11 cellular contexts compared by ENCODE assay signal in genomic region chr3:184815046-184815930, GRCh38. TPM values are rescaled to one million over a fixed set of nuclear protein-coding genes. Genes with fewer than 3 reads are reported as not detected.
DNase-seq lines count a peak whose midpoint lies in the region; TF ChIP-seq lines count a peak whose summit lies in the region.
"Had no signal": no experiment of that assay in that cellular context is flagged by ENCODE, and none has a peak within 500 bp of the region (broad histone marks: within the 10 kb centered on the region; RNA-seq: fewer than 3 reads in every experiment).

No MANE protein-coding gene starts in this region.

- H2AFZ ChIP-seq in osteoblast (ENCODE audit: low read length) (no peak overlapping the region), Karpas-422 (ENCODE audit: low read length) (no peak overlapping the region)

- H3K27ac ChIP-seq in osteoblast (ENCODE audit: low read depth, low read length) (peak overlapping the region; percentile 52), Karpas-422 (ENCODE audit: low read length) (no peak overlapping the region), testis (no peak overlapping the region)

- H3K4me1 ChIP-seq in osteoblast (ENCODE audit: insufficient read depth, low read length): peaks cover 24% of the 10 kb centered on the region
- peaks cover 33% of the 10 kb centered on the region for H3K4me1 ChIP-seq in Karpas-422 (ENCODE audit: low read length)
- peaks cover 6% of the 10 kb centered on the region for H3K4me1 ChIP-seq in testis

- 84 to 85% methylated on average over 7 of the region's 7 CpGs for WGBS in testis, 2 donors

- no peak for TF ChIP-seq POLR2A in testis (IDR thresholded peaks at IDR 0.05)

- TF ChIP-seq CTCF in osteoblast (IDR thresholded peaks at IDR 0.05; ENCODE audit: extremely low read depth, low read depth, low read length): no peak
- TF ChIP-seq CTCF in testis (IDR thresholded peaks at IDR 0.05): no peak

- H3K36me3 ChIP-seq in MG63 (peaks cover 3% of the 10 kb centered on the region), osteoblast (ENCODE audit: insufficient read depth, low read length) (no peaks in the 10 kb centered on the region), Karpas-422 (ENCODE audit: insufficient read depth, low read length) (peaks cover 17% of the 10 kb centered on the region; the same call in 1 of the 2 replicates), testis (ENCODE audit: low read depth, missing control alignments) (no peaks in the 10 kb centered on the region)

- H3K27me3 ChIP-seq in MG63 (no peaks in the 10 kb centered on the region), osteoblast (ENCODE audit: insufficient read depth, low read length) (no peaks in the 10 kb centered on the region), Karpas-422 (ENCODE audit: low read length) (no peaks in the 10 kb centered on the region), testis (no peaks in the 10 kb centered on the region)

- intact Hi-C loops in testis (cut with DNase I; ENCODE audit: low total_unique reads): no loop called here

- no peak overlapping the region for H3K4me3 ChIP-seq in MG63
- H3K4me3 ChIP-seq in osteoblast (ENCODE audit: insufficient read depth, low read length): no peak overlapping the region
- H3K4me3 ChIP-seq in Karpas-422 (ENCODE audit: low read length): no peak overlapping the region
- H3K4me3 ChIP-seq in testis: no peak overlapping the region

- H3K9me2 ChIP-seq in Karpas-422 (replicated peaks; ENCODE audit: insufficient read depth, low read length): no peaks in the 10 kb centered on the region; the same call in 1 of the 2 replicates

- H4K20me1 ChIP-seq in osteoblast (ENCODE audit: insufficient read depth, low read length) (peaks cover 9% of the 10 kb centered on the region), Karpas-422 (ENCODE audit: insufficient read depth, low read depth, low read length) (peaks cover 3% of the 10 kb centered on the region; the same call in 1 of the 2 replicates)

- no peak overlapping the region for H3K9ac ChIP-seq in Karpas-422 (ENCODE audit: low read length)

- no peak overlapping the region for H3K4me2 ChIP-seq in osteoblast (ENCODE audit: insufficient read depth, low read length)
- no peak overlapping the region for H3K4me2 ChIP-seq in Karpas-422 (ENCODE audit: low read depth, low read length, poor library complexity, severe bottlenecking)

- DNase-seq in activated CD4-positive, alpha-beta T cell treated with anti-CD3 and anti-CD28 coated beads for 48 hours: peak; percentile 15
- DNase-seq in activated CD4-positive, alpha-beta T cell treated with anti-CD3 and anti-CD28 coated beads for 1 hour: no peak
- DNase-seq in MG63: peak; percentile 34
- DNase-seq in astrocyte of the hippocampus (ENCODE audit: low read depth, low spot score): peak; percentile 84
- DNase-seq in osteoblast (ENCODE audit: insufficient read length, low spot score, missing footprints): no peak
- no peak for DNase-seq in activated effector memory CD4-positive, alpha-beta T cell treated with anti-CD3 and anti-CD28 coated beads, Interleukin-2, amount 50 U/mL, for 16 hours
- no peak for DNase-seq in Karpas-422
- DNase-seq in testis: no peak
- DNase-seq: AML-193, immature natural killer cell, NCI-H2029 had no signal

- H3K9me3 ChIP-seq in MG63 (no peaks in the 10 kb centered on the region), osteoblast (ENCODE audit: low read depth, low read length) (no peaks in the 10 kb centered on the region), Karpas-422 (ENCODE audit: low read length) (no peaks in the 10 kb centered on the region), testis (no peaks in the 10 kb centered on the region)

- H3K79me2 ChIP-seq in osteoblast (ENCODE audit: insufficient read depth, low read length) (peaks cover 54% of the 10 kb centered on the region), Karpas-422 (ENCODE audit: low read length) (peaks cover 80% of the 10 kb centered on the region)

RNA-seq across cellular contexts. Expression of gene VPS8, which starts 3.3 kb away (rescaled TPM):
- 34.6 and 40.1 TPM in 2 replicates for total RNA-seq in MG63 (2014; rRNA removed; shearing (Covaris generic); ENCODE audit: low replicate concordance)
- total RNA-seq in osteoblast: 95.2 and 96.7 TPM in 2 replicates
- 77.5 and 168 TPM in 2 replicates for total RNA-seq in Karpas-422 (2014; rRNA removed; shearing (Covaris generic); ENCODE audit: low replicate concordance)
- 100 to 1,000 TPM in 1 of 2 donors, 10 to 100 TPM in 1; 88.0 to 127 TPM for total RNA-seq in testis
- polyA plus RNA-seq in testis (ENCODE audit: insufficient read depth, low read depth, low replicate concordance): 65.8 TPM

Comparison
In these comparisons a context has a peak if more than half of its experiments do, and no peak if none do; other contexts are left out.
1. DNase-seq: peak in activated CD4-positive, alpha-beta T cell treated with anti-CD3 and anti-CD28 coated beads for 48 hours (single experiment), MG63 (single experiment) and astrocyte of the hippocampus (single experiment); none in activated CD4-positive, alpha-beta T cell treated with anti-CD3 and anti-CD28 coated beads for 1 hour (single experiment), osteoblast (single experiment), activated effector memory CD4-positive, alpha-beta T cell treated with anti-CD3 and anti-CD28 coated beads, Interleukin-2, amount 50 U/mL, for 16 hours (single experiment), Karpas-422 (single experiment) and testis (single experiment).